In the genomic region with DNA sequence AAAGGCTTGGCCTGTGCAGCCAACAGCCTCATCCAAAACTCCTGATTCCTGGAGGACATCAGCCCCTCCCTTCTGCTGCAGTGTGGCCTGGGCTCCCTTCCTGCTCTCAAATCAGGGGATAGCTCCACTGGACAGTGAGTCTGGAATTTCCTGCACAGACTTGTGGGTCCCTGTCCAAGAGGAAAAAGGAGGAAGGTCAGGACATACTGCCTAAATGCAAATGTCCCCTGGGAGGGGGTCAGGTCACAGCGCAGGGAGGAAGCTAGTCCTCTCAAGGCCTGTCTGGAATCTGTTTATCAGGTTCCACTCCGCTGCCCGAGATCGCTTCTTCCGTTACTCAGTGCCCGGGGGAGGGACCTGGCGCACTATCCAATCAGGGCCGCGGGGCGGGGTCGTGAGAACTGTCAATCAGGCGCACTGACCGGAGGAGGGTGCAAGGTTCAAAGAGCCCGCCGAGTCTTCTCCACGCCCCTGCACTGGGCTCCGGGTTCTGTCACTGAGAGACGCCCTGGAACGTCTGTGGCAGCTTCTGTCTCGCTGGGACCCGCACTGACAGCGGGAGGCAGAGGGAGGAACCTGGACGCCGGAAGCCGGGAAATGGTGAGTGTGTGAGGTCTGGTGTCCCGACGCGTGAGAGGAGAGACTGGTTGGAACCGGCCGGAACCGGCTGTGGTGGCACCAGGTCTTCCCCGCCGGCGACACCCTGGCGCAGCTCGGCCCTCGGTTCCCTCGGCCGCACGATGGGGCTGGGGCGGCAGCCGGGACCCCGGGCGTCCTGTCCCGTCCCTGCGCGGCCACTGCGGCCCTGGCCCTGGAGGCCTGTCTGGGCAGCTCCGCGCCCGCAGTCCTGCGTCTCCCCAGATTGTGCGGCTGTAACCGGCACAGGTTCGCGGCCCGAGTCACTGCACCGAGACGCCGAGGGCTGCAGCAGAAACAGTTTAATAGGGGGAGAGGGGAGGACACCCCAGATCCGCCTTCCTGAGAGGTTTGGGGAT, we compare ENCODE assay signal across 1 cellular context.
TF ChIP-seq lines count a peak whose summit lies in the region.

A gene (plus strand): TSS at position 404 of the 995 bp plus-strand sequence. CDS start 194 bp downstream, at position 598.

TF ChIP-seq in K562, 482 proteins besides CTCF, POLR2A, EP300 and RAD21 (continued from another document and continues in another):
- TF ChIP-seq SREBF1 (IDR thresholded peaks at IDR 0.05; ENCODE audit: borderline replicate concordance, low read depth, low read length) (0 out of 2 replicates have a peak, but pooled peaks have one; percentile 15), SIN3B (IDR thresholded peaks at IDR 0.05; ENCODE audit: low read depth) (peak; percentile 34; the same call in 1 of the 2 replicates), COPS2 (conservative IDR thresholded peaks at IDR 0.05) (no peak), ZNF436 (CRISPR knock-in tag; IDR thresholded peaks at IDR 0.05) (no peak), EGR1 (conservative IDR thresholded peaks at IDR 0.05) (0 out of 2 replicates have a peak, but pooled peaks have one; percentile 23), TAF7 (tag; IDR thresholded peaks at IDR 0.05) (no peak), NFRKB (IDR thresholded peaks at IDR 0.05; ENCODE audit: low read depth) (0 out of 2 replicates have a peak, but pooled peaks have one; percentile 18), NCOR1 (IDR thresholded peaks at IDR 0.05) (no peak), MCM3 (IDR thresholded peaks at IDR 0.05) (no peak), CBX5 (IDR thresholded peaks at IDR 0.05; ENCODE audit: borderline replicate concordance, low read depth) (0 out of 2 replicates have a peak, but pooled peaks have one; percentile 7), SRF (CRISPR knock-in tag; IDR thresholded peaks at IDR 0.05) (no peak; a peak in 1 of 4 replicates), HNRNPL (IDR thresholded peaks at IDR 0.05; ENCODE audit: low read depth, low read length) (no peak), NFE2 (IDR thresholded peaks at IDR 0.05; ENCODE audit: low read depth) (no peak), NONO (IDR thresholded peaks at IDR 0.05; ENCODE audit: low read depth in 2 of 2, low read length in 1 of 2) (peak; percentile 25 to 42; a peak in 2 of 4 replicates), HMG20A (CRISPR knock-in tag; conservative IDR thresholded peaks at IDR 0.05) (no peak), KAT2B (IDR thresholded peaks at IDR 0.05; ENCODE audit: low read depth, low read length) (no peak), ZNF445 (CRISPR knock-in tag; IDR thresholded peaks at IDR 0.05; ENCODE audit: low read depth) (no peak), RCOR1 (IDR thresholded peaks at IDR 0.05; ENCODE audit: borderline replicate concordance in 1 of 2, low read depth in 2 of 2, low read length in 2 of 2) (peak in 1 of 2 experiments; percentile 7; a peak in 1 of 4 replicates), JUNB (CRISPR knock-in tag; conservative IDR thresholded peaks at IDR 0.05) (no peak), SMC3 (conservative IDR thresholded peaks at IDR 0.05; ENCODE audit: insufficient read depth, low read depth, low read length) (no peak), ZNF224 (CRISPR knock-in tag; IDR thresholded peaks at IDR 0.05) (no peak)
- TF ChIP-seq, protein P1, sequence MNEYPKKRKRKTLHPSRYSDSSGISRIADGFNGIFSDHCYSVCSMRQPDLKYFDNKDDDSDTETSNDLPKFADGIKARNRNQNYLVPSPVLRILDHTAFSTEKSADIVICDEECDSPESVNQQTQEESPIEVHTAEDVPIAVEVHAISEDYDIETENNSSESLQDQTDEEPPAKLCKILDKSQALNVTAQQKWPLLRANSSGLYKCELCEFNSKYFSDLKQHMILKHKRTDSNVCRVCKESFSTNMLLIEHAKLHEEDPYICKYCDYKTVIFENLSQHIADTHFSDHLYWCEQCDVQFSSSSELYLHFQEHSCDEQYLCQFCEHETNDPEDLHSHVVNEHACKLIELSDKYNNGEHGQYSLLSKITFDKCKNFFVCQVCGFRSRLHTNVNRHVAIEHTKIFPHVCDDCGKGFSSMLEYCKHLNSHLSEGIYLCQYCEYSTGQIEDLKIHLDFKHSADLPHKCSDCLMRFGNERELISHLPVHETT (CRISPR knock-in tag; conservative IDR thresholded peaks at IDR 0.05 in 1 of 2, IDR thresholded peaks at IDR 0.05 in 1 of 2): no peak
- TF ChIP-seq, protein P2, sequence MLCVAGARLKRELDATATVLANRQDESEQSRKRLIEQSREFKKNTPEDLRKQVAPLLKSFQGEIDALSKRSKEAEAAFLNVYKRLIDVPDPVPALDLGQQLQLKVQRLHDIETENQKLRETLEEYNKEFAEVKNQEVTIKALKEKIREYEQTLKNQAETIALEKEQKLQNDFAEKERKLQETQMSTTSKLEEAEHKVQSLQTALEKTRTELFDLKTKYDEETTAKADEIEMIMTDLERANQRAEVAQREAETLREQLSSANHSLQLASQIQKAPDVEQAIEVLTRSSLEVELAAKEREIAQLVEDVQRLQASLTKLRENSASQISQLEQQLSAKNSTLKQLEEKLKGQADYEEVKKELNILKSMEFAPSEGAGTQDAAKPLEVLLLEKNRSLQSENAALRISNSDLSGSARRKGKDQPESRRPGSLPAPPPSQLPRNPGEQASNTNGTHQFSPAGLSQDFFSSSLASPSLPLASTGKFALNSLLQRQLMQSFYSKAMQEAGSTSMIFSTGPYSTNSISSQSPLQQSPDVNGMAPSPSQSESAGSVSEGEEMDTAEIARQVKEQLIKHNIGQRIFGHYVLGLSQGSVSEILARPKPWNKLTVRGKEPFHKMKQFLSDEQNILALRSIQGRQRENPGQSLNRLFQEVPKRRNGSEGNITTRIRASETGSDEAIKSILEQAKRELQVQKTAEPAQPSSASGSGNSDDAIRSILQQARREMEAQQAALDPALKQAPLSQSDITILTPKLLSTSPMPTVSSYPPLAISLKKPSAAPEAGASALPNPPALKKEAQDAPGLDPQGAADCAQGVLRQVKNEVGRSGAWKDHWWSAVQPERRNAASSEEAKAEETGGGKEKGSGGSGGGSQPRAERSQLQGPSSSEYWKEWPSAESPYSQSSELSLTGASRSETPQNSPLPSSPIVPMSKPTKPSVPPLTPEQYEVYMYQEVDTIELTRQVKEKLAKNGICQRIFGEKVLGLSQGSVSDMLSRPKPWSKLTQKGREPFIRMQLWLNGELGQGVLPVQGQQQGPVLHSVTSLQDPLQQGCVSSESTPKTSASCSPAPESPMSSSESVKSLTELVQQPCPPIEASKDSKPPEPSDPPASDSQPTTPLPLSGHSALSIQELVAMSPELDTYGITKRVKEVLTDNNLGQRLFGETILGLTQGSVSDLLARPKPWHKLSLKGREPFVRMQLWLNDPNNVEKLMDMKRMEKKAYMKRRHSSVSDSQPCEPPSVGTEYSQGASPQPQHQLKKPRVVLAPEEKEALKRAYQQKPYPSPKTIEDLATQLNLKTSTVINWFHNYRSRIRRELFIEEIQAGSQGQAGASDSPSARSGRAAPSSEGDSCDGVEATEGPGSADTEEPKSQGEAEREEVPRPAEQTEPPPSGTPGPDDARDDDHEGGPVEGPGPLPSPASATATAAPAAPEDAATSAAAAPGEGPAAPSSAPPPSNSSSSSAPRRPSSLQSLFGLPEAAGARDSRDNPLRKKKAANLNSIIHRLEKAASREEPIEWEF (CRISPR knock-in tag; IDR thresholded peaks at IDR 0.05): no peak
- TF ChIP-seq, protein P3, sequence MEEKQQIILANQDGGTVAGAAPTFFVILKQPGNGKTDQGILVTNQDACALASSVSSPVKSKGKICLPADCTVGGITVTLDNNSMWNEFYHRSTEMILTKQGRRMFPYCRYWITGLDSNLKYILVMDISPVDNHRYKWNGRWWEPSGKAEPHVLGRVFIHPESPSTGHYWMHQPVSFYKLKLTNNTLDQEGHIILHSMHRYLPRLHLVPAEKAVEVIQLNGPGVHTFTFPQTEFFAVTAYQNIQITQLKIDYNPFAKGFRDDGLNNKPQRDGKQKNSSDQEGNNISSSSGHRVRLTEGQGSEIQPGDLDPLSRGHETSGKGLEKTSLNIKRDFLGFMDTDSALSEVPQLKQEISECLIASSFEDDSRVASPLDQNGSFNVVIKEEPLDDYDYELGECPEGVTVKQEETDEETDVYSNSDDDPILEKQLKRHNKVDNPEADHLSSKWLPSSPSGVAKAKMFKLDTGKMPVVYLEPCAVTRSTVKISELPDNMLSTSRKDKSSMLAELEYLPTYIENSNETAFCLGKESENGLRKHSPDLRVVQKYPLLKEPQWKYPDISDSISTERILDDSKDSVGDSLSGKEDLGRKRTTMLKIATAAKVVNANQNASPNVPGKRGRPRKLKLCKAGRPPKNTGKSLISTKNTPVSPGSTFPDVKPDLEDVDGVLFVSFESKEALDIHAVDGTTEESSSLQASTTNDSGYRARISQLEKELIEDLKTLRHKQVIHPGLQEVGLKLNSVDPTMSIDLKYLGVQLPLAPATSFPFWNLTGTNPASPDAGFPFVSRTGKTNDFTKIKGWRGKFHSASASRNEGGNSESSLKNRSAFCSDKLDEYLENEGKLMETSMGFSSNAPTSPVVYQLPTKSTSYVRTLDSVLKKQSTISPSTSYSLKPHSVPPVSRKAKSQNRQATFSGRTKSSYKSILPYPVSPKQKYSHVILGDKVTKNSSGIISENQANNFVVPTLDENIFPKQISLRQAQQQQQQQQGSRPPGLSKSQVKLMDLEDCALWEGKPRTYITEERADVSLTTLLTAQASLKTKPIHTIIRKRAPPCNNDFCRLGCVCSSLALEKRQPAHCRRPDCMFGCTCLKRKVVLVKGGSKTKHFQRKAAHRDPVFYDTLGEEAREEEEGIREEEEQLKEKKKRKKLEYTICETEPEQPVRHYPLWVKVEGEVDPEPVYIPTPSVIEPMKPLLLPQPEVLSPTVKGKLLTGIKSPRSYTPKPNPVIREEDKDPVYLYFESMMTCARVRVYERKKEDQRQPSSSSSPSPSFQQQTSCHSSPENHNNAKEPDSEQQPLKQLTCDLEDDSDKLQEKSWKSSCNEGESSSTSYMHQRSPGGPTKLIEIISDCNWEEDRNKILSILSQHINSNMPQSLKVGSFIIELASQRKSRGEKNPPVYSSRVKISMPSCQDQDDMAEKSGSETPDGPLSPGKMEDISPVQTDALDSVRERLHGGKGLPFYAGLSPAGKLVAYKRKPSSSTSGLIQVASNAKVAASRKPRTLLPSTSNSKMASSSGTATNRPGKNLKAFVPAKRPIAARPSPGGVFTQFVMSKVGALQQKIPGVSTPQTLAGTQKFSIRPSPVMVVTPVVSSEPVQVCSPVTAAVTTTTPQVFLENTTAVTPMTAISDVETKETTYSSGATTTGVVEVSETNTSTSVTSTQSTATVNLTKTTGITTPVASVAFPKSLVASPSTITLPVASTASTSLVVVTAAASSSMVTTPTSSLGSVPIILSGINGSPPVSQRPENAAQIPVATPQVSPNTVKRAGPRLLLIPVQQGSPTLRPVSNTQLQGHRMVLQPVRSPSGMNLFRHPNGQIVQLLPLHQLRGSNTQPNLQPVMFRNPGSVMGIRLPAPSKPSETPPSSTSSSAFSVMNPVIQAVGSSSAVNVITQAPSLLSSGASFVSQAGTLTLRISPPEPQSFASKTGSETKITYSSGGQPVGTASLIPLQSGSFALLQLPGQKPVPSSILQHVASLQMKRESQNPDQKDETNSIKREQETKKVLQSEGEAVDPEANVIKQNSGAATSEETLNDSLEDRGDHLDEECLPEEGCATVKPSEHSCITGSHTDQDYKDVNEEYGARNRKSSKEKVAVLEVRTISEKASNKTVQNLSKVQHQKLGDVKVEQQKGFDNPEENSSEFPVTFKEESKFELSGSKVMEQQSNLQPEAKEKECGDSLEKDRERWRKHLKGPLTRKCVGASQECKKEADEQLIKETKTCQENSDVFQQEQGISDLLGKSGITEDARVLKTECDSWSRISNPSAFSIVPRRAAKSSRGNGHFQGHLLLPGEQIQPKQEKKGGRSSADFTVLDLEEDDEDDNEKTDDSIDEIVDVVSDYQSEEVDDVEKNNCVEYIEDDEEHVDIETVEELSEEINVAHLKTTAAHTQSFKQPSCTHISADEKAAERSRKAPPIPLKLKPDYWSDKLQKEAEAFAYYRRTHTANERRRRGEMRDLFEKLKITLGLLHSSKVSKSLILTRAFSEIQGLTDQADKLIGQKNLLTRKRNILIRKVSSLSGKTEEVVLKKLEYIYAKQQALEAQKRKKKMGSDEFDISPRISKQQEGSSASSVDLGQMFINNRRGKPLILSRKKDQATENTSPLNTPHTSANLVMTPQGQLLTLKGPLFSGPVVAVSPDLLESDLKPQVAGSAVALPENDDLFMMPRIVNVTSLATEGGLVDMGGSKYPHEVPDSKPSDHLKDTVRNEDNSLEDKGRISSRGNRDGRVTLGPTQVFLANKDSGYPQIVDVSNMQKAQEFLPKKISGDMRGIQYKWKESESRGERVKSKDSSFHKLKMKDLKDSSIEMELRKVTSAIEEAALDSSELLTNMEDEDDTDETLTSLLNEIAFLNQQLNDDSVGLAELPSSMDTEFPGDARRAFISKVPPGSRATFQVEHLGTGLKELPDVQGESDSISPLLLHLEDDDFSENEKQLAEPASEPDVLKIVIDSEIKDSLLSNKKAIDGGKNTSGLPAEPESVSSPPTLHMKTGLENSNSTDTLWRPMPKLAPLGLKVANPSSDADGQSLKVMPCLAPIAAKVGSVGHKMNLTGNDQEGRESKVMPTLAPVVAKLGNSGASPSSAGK (IDR thresholded peaks at IDR 0.05): peak; percentile 79
- TF ChIP-seq, protein P4, sequence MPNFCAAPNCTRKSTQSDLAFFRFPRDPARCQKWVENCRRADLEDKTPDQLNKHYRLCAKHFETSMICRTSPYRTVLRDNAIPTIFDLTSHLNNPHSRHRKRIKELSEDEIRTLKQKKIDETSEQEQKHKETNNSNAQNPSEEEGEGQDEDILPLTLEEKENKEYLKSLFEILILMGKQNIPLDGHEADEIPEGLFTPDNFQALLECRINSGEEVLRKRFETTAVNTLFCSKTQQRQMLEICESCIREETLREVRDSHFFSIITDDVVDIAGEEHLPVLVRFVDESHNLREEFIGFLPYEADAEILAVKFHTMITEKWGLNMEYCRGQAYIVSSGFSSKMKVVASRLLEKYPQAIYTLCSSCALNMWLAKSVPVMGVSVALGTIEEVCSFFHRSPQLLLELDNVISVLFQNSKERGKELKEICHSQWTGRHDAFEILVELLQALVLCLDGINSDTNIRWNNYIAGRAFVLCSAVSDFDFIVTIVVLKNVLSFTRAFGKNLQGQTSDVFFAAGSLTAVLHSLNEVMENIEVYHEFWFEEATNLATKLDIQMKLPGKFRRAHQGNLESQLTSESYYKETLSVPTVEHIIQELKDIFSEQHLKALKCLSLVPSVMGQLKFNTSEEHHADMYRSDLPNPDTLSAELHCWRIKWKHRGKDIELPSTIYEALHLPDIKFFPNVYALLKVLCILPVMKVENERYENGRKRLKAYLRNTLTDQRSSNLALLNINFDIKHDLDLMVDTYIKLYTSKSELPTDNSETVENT (CRISPR knock-in tag; IDR thresholded peaks at IDR 0.05): peak; percentile 49; the same call in 1 of the 2 replicates
- TF ChIP-seq, protein P5, sequence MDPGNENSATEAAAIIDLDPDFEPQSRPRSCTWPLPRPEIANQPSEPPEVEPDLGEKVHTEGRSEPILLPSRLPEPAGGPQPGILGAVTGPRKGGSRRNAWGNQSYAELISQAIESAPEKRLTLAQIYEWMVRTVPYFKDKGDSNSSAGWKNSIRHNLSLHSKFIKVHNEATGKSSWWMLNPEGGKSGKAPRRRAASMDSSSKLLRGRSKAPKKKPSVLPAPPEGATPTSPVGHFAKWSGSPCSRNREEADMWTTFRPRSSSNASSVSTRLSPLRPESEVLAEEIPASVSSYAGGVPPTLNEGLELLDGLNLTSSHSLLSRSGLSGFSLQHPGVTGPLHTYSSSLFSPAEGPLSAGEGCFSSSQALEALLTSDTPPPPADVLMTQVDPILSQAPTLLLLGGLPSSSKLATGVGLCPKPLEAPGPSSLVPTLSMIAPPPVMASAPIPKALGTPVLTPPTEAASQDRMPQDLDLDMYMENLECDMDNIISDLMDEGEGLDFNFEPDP (CRISPR knock-in tag; IDR thresholded peaks at IDR 0.05): no peak
- TF ChIP-seq, protein P6, sequence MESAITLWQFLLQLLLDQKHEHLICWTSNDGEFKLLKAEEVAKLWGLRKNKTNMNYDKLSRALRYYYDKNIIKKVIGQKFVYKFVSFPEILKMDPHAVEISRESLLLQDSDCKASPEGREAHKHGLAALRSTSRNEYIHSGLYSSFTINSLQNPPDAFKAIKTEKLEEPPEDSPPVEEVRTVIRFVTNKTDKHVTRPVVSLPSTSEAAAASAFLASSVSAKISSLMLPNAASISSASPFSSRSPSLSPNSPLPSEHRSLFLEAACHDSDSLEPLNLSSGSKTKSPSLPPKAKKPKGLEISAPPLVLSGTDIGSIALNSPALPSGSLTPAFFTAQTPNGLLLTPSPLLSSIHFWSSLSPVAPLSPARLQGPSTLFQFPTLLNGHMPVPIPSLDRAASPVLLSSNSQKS (CRISPR knock-in tag; IDR thresholded peaks at IDR 0.05): no peak
